18 cellular contexts compared by ENCODE assay signal in genomic region chr9:72383978-72384709, GRCh38. TPM values are rescaled to one million over a fixed set of nuclear protein-coding genes. Genes with fewer than 3 reads are reported as not detected.
A peak's percentile ranks its signal among the peaks of the same experiment; 100 is the strongest.
DNase-seq lines count a peak whose midpoint lies in the region; ATAC-seq, FAIRE-seq and TF ChIP-seq lines count a peak whose summit lies in the region.
"Had no signal": no experiment of that assay in that cellular context is flagged by ENCODE, and none has a peak within 500 bp of the region (broad histone marks: within the 10 kb centered on the region; RNA-seq: fewer than 3 reads in every experiment).

No MANE protein-coding gene starts in this region.

- intact Hi-C loops in K562 (cut with micrococcal nuclease) (no loop called here), left lung (cut with DNase I) (no loop called here)

- WGBS in K562 (ENCODE audit: insufficient coverage, low coverage, missing lambda C conversion rate) = 0% methylated on average over 6 of the region's 7 CpGs

- DNase-seq in AG09309 (ENCODE audit: low read depth) (peak; percentile 81), HS-5 (ENCODE audit: low read depth) (peak; percentile 87), K562 (ENCODE audit: extremely low read depth in 1 of 4, low spot score in 3 of 4) (no peak), left lung (no peak), D341Med (ENCODE audit: low spot score) (no peak), retina (no peak), NCI-H446 (lab: John Stamatoyannopoulos, UW) (no peak)
- DNase-seq: activated T-cell treated with anti-CD3 and anti-CD28 coated beads, Interleukin-2, amount 50 U/mL, for 1 hour; COR-L47; erythroblast; NCI-H1092; stimulated activated CD8-positive, alpha-beta memory T cell treated with anti-CD3 and anti-CD28 coated beads, Interleukin-4, amount 100 ng/mL, for 48 hours had no signal

- H3K9ac ChIP-seq in K562 (ENCODE audit: insufficient read depth in 1 of 2, low read depth in 2 of 2, low read length in 2 of 2) = no peak overlapping the region

- no peaks in the 10 kb centered on the region for H3K79me2 ChIP-seq in K562 (ENCODE audit: control insufficient read depth, insufficient read depth, low read length)

- H4K20me1 ChIP-seq in K562 (replicated peaks; ENCODE audit: control insufficient read depth, insufficient read depth, low read length) = no peaks in the 10 kb centered on the region

- no peak for TF ChIP-seq RAD21 in K562 (CRISPR knock-in tag; conservative IDR thresholded peaks at IDR 0.05 in 1 of 2, IDR thresholded peaks at IDR 0.05 in 1 of 2)

- H3K27me3 ChIP-seq in K562 (ENCODE audit: control insufficient read depth in 2 of 2, insufficient read depth in 2 of 2, low read length in 2 of 2) (no peaks in the 10 kb centered on the region), left lung (no peaks in the 10 kb centered on the region)
- H3K27me3 ChIP-seq: cardiac muscle cell, SJSA1 had no signal

- no peak for TF ChIP-seq EP300 in K562 (IDR thresholded peaks at IDR 0.05; ENCODE audit: low read length)

- no peaks in the 10 kb centered on the region for H3K9me3 ChIP-seq in K562 (replicated peaks; ENCODE audit: control insufficient read depth, insufficient read depth, low read depth, low read length)
- no peaks in the 10 kb centered on the region for H3K9me3 ChIP-seq in left lung
- H3K9me3 ChIP-seq: SJSA1 had no signal

- H3K4me3 ChIP-seq in AG09309 (ENCODE audit: control insufficient read depth, low read depth, low read length) (no peak overlapping the region), K562 (no peak overlapping the region), left lung (no peak overlapping the region)
- H3K4me3 ChIP-seq: cardiac muscle cell, SJSA1 had no signal

- no TSS peak for BruUV-seq in K562 (replicated peaks; lab: Mats Ljungman, UMichigan)

- H3K4me1 ChIP-seq in K562 (replicated peaks in 1 of 2; ENCODE audit: control insufficient read depth in 2 of 2, insufficient read depth in 2 of 2, low read length in 2 of 2) = no peaks in the 10 kb centered on the region
- H3K4me1 ChIP-seq in left lung = no peaks in the 10 kb centered on the region

- FAIRE-seq in K562 (lab: Jason Lieb, UNC) = no peak
- FAIRE-seq: GM12892 had no signal

- H2AFZ ChIP-seq in K562 (ENCODE audit: low read depth, low read length) = no peak overlapping the region

- POLR2A ChIA-PET in K562 (lab: Yijun Ruan, JAX) = no interaction called here

- no peak for TF ChIP-seq POLR2A in K562 (conservative IDR thresholded peaks at IDR 0.05)

- in situ Hi-C loops in K562 (cut with MboI) = no loop called here

- CTCF ChIA-PET in K562 (lab: Yijun Ruan, JAX; ENCODE audit: low intra/inter-chr PET ratio) = no interaction called here

- H3K36me3 ChIP-seq in K562 (ENCODE audit: control insufficient read depth, insufficient read depth, low read length) (no peaks in the 10 kb centered on the region), left lung (no peaks in the 10 kb centered on the region)
- H3K36me3 ChIP-seq: cardiac muscle cell, SJSA1 had no signal

- H3K9me1 ChIP-seq in K562 (ENCODE audit: control insufficient read depth, insufficient read depth, low read length) = no peaks in the 10 kb centered on the region

- H3K27ac ChIP-seq in K562 (ENCODE audit: extremely low read depth, low read depth, low read length) (no peak overlapping the region), left lung (no peak overlapping the region)
- H3K27ac ChIP-seq: cardiac muscle cell, HL-60, SJSA1 had no signal

- no peak overlapping the region for H3K4me2 ChIP-seq in K562 (ENCODE audit: insufficient read depth, low read length)

- no peak for TF ChIP-seq CTCF in AG09309 (IDR thresholded peaks at IDR 0.05; ENCODE audit: control insufficient read depth, insufficient read depth, low read depth, low read length, missing control alignments)
- no peak for TF ChIP-seq CTCF in K562 (IDR thresholded peaks at IDR 0.05 in 2 of 3, conservative IDR thresholded peaks at IDR 0.05 in 1 of 3; ENCODE audit: insufficient read depth in 2 of 3, low read depth in 1 of 3, low read length in 3 of 3)
- no peak for TF ChIP-seq CTCF in left lung (IDR thresholded peaks at IDR 0.05)

- ATAC-seq in K562 = no peak
- peak; percentile 31 for ATAC-seq in left lung
- no peak for ATAC-seq in HG03520 (IDR thresholded peaks at IDR 0.05; ENCODE audit: unreplicated experiment)
- ATAC-seq: WTC11 had no signal

TF ChIP-seq in K562, 482 proteins besides CTCF, POLR2A, EP300 and RAD21:
- TF ChIP-seq ZNF785 (CRISPR knock-in tag; IDR thresholded peaks at IDR 0.05) = no peak
- TF ChIP-seq USF2 (CRISPR knock-in tag; IDR thresholded peaks at IDR 0.05) = peak; percentile 38
- TF ChIP-seq ZNF717 (CRISPR knock-in tag; IDR thresholded peaks at IDR 0.05) = no peak
- TF ChIP-seq CHD1 (IDR thresholded peaks at IDR 0.05; ENCODE audit: low read length) = no peak
- TF ChIP-seq RAD51 (IDR thresholded peaks at IDR 0.05; ENCODE audit: borderline replicate concordance, low read depth) = peak; percentile 80
- TF ChIP-seq TOE1 (IDR thresholded peaks at IDR 0.05; ENCODE audit: borderline replicate concordance) = peak; percentile 67; the same call in 1 of the 2 replicates
- no peak for TF ChIP-seq TOE1 (CRISPR knock-in tag; IDR thresholded peaks at IDR 0.05; ENCODE audit: borderline replicate concordance, low read depth)
- no peak for TF ChIP-seq ZNF133 (CRISPR knock-in tag; IDR thresholded peaks at IDR 0.05)
- no peak for TF ChIP-seq RNF2 (IDR thresholded peaks at IDR 0.05)
- no peak for TF ChIP-seq SMARCE1 (IDR thresholded peaks at IDR 0.05)
- peak; percentile 84 for TF ChIP-seq TFE3 (CRISPR knock-in tag; IDR thresholded peaks at IDR 0.05)

RNA-seq across cellular contexts. Expression of gene ZFAND5, which starts 19.1 kb away (rescaled TPM):
- total RNA-seq in K562 (2011; cell fraction: chromatin; rRNA removed; ENCODE audit: low replicate concordance) = 34.0 and 87.9 TPM in 2 replicates
- 26.0 and 36.6 TPM in 2 replicates for total RNA-seq in K562 (2011; cell fraction: nucleolus; rRNA removed)
- total RNA-seq in K562 (2011; cell fraction: nucleoplasm; rRNA removed) = 43.2 and 46.4 TPM in 2 replicates
- total RNA-seq in K562 (2014; rRNA removed) (35.0 and 35.6 TPM in 2 replicates), K562 (2014; rRNA removed; fragmentation: Illumina TruSeq; extraction: Trizol) (33.3 and 42.4 TPM in 2 replicates), K562 (2015; rRNA removed; fragmentation: Illumina TruSeq; extraction: Trizol) (32.9 and 35.7 TPM in 2 replicates), K562 (2021) (46.5 and 48.2 TPM in 2 replicates), left lung (100 to 1,000 TPM; 149 to 161 TPM)
- polyA plus RNA-seq in K562 (2011; rRNA removed) (34.3 and 34.5 TPM in 2 replicates), K562 (2014; fragmentation: Illumina TruSeq; extraction: Trizol) (64.2 and 65.0 TPM in 2 replicates), K562 (2014; fragmentation: Nextera tagmentation; extraction: Ambion mirVana) (10 to 100 TPM; 12.7 TPM), K562 (2014; rRNA removed) (31.9 and 32.8 TPM in 2 replicates)
- 12.3 and 14.3 TPM in 2 replicates for polyA plus RNA-seq in K562 (2011; cell fraction: cytosol; rRNA removed)
- polyA plus RNA-seq in K562 (2011; cell fraction: nucleus; rRNA removed) = 66.4 and 68.7 TPM in 2 replicates
- polyA plus RNA-seq in K562 (2012) = 38.1 and 38.8 TPM in 2 replicates
- polyA minus RNA-seq in K562 (2011; rRNA and poly(A)+ RNA removed) = 29.2 and 36.7 TPM in 2 replicates
- 16.2 and 18.7 TPM in 2 replicates for polyA minus RNA-seq in K562 (2011; cell fraction: cytosol; rRNA and poly(A)+ RNA removed)
- 43.9 and 75.8 TPM in 2 replicates for polyA minus RNA-seq in K562 (2011; cell fraction: nucleus; rRNA and poly(A)+ RNA removed)

Comparison
In these comparisons a context has a peak if more than half of its experiments do, and no peak if none do; other contexts are left out.
1. DNase-seq: peak in AG09309 (single experiment) and HS-5 (single experiment); none in K562 (0 of 4), left lung (0 of 2), D341Med (single experiment), retina (single experiment) and NCI-H446 (0 of 2).